ENCODE assay signal across 1 cellular context in the genomic region with DNA sequence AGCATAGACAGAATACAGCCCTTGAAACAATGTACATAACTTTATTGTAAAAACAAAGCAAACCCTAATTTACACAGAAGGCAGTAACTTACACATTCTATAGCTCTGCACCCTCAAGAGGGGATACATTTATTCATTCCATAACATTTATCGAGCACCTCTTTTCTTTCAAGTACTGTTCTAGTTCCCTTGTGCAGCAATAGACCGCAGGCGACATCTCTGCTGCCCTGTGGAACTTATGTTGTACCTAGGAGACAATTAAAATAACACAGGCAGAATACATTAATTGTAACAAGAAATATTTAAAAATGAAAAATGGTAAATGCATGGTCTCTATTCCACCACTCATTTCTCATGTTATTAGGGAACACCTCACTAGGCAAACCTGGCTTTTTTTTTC.
TF ChIP-seq lines count a peak whose summit lies in the region.

No MANE protein-coding gene starts in this region.

TF ChIP-seq in WTC11, 78 proteins besides CTCF, POLR2A, EP300 and RAD21 (continued from another document):
- TF ChIP-seq, protein P1, sequence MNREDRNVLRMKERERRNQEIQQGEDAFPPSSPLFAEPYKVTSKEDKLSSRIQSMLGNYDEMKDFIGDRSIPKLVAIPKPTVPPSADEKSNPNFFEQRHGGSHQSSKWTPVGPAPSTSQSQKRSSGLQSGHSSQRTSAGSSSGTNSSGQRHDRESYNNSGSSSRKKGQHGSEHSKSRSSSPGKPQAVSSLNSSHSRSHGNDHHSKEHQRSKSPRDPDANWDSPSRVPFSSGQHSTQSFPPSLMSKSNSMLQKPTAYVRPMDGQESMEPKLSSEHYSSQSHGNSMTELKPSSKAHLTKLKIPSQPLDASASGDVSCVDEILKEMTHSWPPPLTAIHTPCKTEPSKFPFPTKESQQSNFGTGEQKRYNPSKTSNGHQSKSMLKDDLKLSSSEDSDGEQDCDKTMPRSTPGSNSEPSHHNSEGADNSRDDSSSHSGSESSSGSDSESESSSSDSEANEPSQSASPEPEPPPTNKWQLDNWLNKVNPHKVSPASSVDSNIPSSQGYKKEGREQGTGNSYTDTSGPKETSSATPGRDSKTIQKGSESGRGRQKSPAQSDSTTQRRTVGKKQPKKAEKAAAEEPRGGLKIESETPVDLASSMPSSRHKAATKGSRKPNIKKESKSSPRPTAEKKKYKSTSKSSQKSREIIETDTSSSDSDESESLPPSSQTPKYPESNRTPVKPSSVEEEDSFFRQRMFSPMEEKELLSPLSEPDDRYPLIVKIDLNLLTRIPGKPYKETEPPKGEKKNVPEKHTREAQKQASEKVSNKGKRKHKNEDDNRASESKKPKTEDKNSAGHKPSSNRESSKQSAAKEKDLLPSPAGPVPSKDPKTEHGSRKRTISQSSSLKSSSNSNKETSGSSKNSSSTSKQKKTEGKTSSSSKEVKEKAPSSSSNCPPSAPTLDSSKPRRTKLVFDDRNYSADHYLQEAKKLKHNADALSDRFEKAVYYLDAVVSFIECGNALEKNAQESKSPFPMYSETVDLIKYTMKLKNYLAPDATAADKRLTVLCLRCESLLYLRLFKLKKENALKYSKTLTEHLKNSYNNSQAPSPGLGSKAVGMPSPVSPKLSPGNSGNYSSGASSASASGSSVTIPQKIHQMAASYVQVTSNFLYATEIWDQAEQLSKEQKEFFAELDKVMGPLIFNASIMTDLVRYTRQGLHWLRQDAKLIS (CRISPR knock-in tag; IDR thresholded peaks at IDR 0.05; ENCODE audit: borderline replicate concordance): no peak
- TF ChIP-seq ZNF121 (CRISPR knock-in tag; IDR thresholded peaks at IDR 0.05): no peak
- TF ChIP-seq, protein P2, sequence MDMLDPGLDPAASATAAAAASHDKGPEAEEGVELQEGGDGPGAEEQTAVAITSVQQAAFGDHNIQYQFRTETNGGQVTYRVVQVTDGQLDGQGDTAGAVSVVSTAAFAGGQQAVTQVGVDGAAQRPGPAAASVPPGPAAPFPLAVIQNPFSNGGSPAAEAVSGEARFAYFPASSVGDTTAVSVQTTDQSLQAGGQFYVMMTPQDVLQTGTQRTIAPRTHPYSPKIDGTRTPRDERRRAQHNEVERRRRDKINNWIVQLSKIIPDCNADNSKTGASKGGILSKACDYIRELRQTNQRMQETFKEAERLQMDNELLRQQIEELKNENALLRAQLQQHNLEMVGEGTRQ (CRISPR knock-in tag; IDR thresholded peaks at IDR 0.05): no peak
- TF ChIP-seq, protein P3, sequence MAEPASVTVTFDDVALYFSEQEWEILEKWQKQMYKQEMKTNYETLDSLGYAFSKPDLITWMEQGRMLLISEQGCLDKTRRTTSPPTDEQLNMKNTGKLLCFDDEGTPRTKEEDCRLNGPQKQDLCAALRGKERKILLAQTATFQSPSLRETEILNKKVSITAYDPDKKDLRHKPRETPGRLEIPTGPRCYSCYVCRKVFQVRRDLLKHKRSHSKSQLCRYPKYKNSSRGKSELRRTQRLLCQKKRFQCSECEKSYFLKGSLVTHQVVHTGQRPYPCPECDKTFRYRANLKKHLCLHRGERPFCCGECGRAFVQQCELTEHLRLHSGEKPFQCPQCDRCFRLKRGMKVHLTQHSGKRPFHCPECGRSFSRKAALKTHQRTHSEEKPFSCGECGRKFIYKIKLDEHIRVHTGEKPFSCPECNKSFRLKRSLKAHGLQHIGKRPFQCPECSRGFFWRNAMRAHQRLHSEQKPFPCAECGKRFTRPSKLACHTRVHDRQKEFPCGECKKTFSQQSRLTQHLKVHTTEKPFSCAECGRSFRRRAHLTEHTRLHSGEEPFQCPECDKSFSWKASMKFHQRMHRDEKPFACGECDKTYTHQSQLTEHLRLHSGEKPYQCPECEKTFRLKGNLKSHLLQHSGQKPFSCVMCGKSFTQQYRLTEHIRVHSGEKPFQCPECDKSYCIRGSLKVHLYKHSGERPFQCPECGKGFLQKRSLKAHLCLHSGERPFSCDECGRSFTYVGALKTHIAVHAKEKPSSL (CRISPR knock-in tag; conservative IDR thresholded peaks at IDR 0.05): no peak
- no peak for TF ChIP-seq CBFB (CRISPR knock-in tag; IDR thresholded peaks at IDR 0.05; ENCODE audit: low read depth)
- TF ChIP-seq ZNF219 (CRISPR knock-in tag; IDR thresholded peaks at IDR 0.05; ENCODE audit: borderline replicate concordance): no peak
- TF ChIP-seq, protein P4, sequence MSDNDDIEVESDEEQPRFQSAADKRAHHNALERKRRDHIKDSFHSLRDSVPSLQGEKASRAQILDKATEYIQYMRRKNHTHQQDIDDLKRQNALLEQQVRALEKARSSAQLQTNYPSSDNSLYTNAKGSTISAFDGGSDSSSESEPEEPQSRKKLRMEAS (CRISPR knock-in tag; IDR thresholded peaks at IDR 0.05): no peak
